In the genomic region with DNA sequence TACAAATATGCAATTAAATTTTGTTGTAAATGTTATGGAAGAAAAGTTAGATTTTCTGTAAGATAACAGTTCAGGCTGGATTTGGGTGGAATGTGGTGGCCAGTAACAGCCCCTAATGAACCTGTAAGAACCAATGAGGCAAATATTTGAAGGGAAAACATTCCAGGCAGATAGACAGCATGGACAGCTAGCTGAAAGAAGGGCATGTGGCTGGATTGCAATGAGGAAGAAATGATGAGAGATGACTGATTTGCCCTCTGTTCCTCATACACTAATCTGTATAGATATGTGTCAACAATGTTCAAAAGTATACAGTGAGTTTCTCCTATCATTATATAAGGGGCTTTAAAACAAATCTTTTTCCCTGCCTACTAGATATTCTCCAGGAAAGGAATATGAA, we compare ENCODE assay signal across 1 cellular context.
TF ChIP-seq lines count a peak whose summit lies in the region.

No MANE protein-coding gene starts in this region.

TF ChIP-seq in endothelial cell of umbilical vein, 7 proteins besides CTCF, POLR2A, EP300 and RAD21:
- no peak for TF ChIP-seq JUN (IDR thresholded peaks at IDR 0.05; ENCODE audit: borderline replicate concordance, insufficient read depth, insufficient read length, low read depth)
- no peak for TF ChIP-seq FOS (IDR thresholded peaks at IDR 0.05; ENCODE audit: borderline replicate concordance, insufficient read depth, low read length)
- peak; percentile 7 for TF ChIP-seq GATA2 (IDR thresholded peaks at IDR 0.05; ENCODE audit: insufficient read depth, insufficient read length, low read depth, low read length)
TF ChIP-seq in endothelial cell of umbilical vein: peak in this region for 1.
